In genomic region chr1:151723726-151724370, GRCh38 we compare ENCODE assay signal across 24 cellular contexts. TPM values are rescaled to one million over a fixed set of nuclear protein-coding genes. Genes with fewer than 3 reads are reported as not detected.
"Had no signal": no experiment of that assay in that cellular context is flagged by ENCODE, and none has a peak within 500 bp of the region (broad histone marks: within the 10 kb centered on the region; RNA-seq: fewer than 3 reads in every experiment).

No MANE protein-coding gene starts in this region.

- H3K4me1 ChIP-seq: uterus had no signal

- H3K27me3 ChIP-seq: esophagus muscularis mucosa, uterus had no signal

- ATAC-seq: effector memory CD8-positive, alpha-beta T cell; right cardiac atrium had no signal

- H3K9me3 ChIP-seq: esophagus muscularis mucosa, tibial nerve, uterus had no signal

- DNase-seq: activated CD4-positive, CD25-positive, alpha-beta regulatory T cell treated with anti-CD3 and anti-CD28 coated beads, Interleukin-2, amount 50 U/mL, for 72 hours; activated naive CD4-positive, alpha-beta T cell; activated naive CD8-positive, alpha-beta T cell treated with anti-CD3 and anti-CD28 coated beads, Interleukin-2, amount 10 ng/mL, durations not matched to agents 7 days and 5 days; activated T-cell treated with anti-CD3 and anti-CD28 coated beads for 4 hours; brain microvascular endothelial cell; cerebellar nuclear complex; dermis blood vessel endothelial cell; effector memory CD8-positive, alpha-beta T cell; hippocampal formation; kidney glomerular epithelial cell; nucleus accumbens; right cardiac atrium; stimulated activated CD4-positive, alpha-beta T cell treated with anti-CD3 and anti-CD28 coated beads, Interleukin-15, amount 100 ng/mL, for 24 hours; stimulated activated CD4-positive, alpha-beta T cell treated with anti-CD3 and anti-CD28 coated beads, Interleukin-4, amount 100 ng/mL, for 1 hour; stimulated activated naive CD4-positive, alpha-beta T cell; substantia nigra; uterus had no signal

- H3K27ac ChIP-seq: brain microvascular endothelial cell, esophagus muscularis mucosa, skin epidermis, tibial nerve, uterus had no signal

- H3K36me3 ChIP-seq: brain microvascular endothelial cell, esophagus muscularis mucosa, tibial nerve, uterus had no signal

- H3K4me3 ChIP-seq: esophagus muscularis mucosa, skin epidermis, tibial nerve, uterus had no signal

RNA-seq across cellular contexts. Expression of gene RIIAD1, which starts 2.5 kb away (rescaled TPM):
- total RNA-seq: activated CD8-positive, alpha-beta memory T cell treated with anti-CD3 and anti-CD28 coated beads for 36 hours; activated naive CD8-positive, alpha-beta T cell treated with anti-CD3 and anti-CD28 coated beads, Interleukin-2, amount 10 ng/mL, durations not matched to agents 7 days and 5 days; dermis blood vessel endothelial cell; fibroblast of villous mesenchyme; lower leg skin; mesenteric fat pad; tibial nerve had no signal

RNA-seq across cellular contexts. Expression of gene CELF3, which starts 7.2 kb away (rescaled TPM):
- total RNA-seq: activated CD8-positive, alpha-beta memory T cell treated with anti-CD3 and anti-CD28 coated beads for 36 hours; activated naive CD8-positive, alpha-beta T cell treated with anti-CD3 and anti-CD28 coated beads, Interleukin-2, amount 10 ng/mL, durations not matched to agents 7 days and 5 days; dermis blood vessel endothelial cell; fibroblast of villous mesenchyme; lower leg skin; mesenteric fat pad; tibial nerve had no signal
